21 cellular contexts compared by ENCODE assay signal in genomic region chr1:87274851-87275250, GRCh38. TPM values are rescaled to one million over a fixed set of nuclear protein-coding genes. Genes with fewer than 3 reads are reported as not detected.
DNase-seq lines count a peak whose midpoint lies in the region; FAIRE-seq and TF ChIP-seq lines count a peak whose summit lies in the region.
"Had no signal": no experiment of that assay in that cellular context is flagged by ENCODE, and none has a peak within 500 bp of the region (broad histone marks: within the 10 kb centered on the region; RNA-seq: fewer than 3 reads in every experiment).

No MANE protein-coding gene starts in this region.

- H3K27me3 ChIP-seq in bronchial epithelial cell (ENCODE audit: control insufficient read depth, insufficient read depth, low read length): no peaks in the 10 kb centered on the region
- no peaks in the 10 kb centered on the region for H3K27me3 ChIP-seq in ovary
- H3K27me3 ChIP-seq: SJCRH30 had no signal

- peaks cover 4 to 17% of the 10 kb centered on the region in 2 donors for H3K4me1 Mint-ChIP-seq in immature natural killer cell
- H3K4me1 Mint-ChIP-seq: CD4-positive, alpha-beta memory T cell; IgD-negative memory B cell had no signal

- TF ChIP-seq CTCF in bronchial epithelial cell (IDR thresholded peaks at IDR 0.05; ENCODE audit: insufficient read depth, low read length, severe bottlenecking) (no peak), ovary (IDR thresholded peaks at IDR 0.05) (no peak)

- FAIRE-seq in bronchial epithelial cell (lab: Jason Lieb, UNC): no peak
- FAIRE-seq: A549, GM12892, H1, RCC 7860 had no signal

- DNase-seq in D341Med (ENCODE audit: low spot score) (peak; percentile 68), NCI-H524 (lab: John Stamatoyannopoulos, UW) (peak; percentile 45 to 65), bronchial epithelial cell (ENCODE audit: low read depth) (peak; percentile 33), left kidney (ENCODE audit: low read depth, low spot score) (peak; percentile 19), immature natural killer cell (no peak), ovary (no peak), SIG-M5 (lab: John Stamatoyannopoulos, UW) (no peak)
- DNase-seq: C1 segment of cervical spinal cord; CD4-positive, alpha-beta memory T cell; COR-L47; DND-41; NCI-H1048; NCI-H1417; NCI-H1694; NCI-H2029 treated with DMSO at 0.1 percent for 48 hours; SJCRH30 had no signal

- no peak overlapping the region for H3K27ac ChIP-seq in ovary
- H3K27ac ChIP-seq: A549, SJCRH30 had no signal

- no peak overlapping the region for H3K27ac Mint-ChIP-seq in immature natural killer cell
- H3K27ac Mint-ChIP-seq: CD4-positive, alpha-beta memory T cell; IgD-negative memory B cell had no signal

- no peaks in the 10 kb centered on the region for H3K9me3 ChIP-seq in ovary
- H3K9me3 ChIP-seq: A549, SJCRH30 had no signal

- H3K36me3 ChIP-seq in bronchial epithelial cell (ENCODE audit: control insufficient read depth, insufficient read depth, low read length): no peaks in the 10 kb centered on the region
- H3K36me3 ChIP-seq in ovary: no peaks in the 10 kb centered on the region
- H3K36me3 ChIP-seq: SJCRH30 had no signal

- intact Hi-C loops in ovary (cut with DNase I): no loop called here

- no peaks in the 10 kb centered on the region for H3K9me3 Mint-ChIP-seq in immature natural killer cell
- H3K9me3 Mint-ChIP-seq: IgD-negative memory B cell had no signal

- no peaks in the 10 kb centered on the region for H3K4me1 ChIP-seq in ovary (ENCODE audit: insufficient read depth)
- H3K4me1 ChIP-seq: A549 had no signal

- H3K27me3 Mint-ChIP-seq in immature natural killer cell (ENCODE audit: low read depth in 3 of 3): peaks cover 0 to 9% (median 6%) of the 10 kb centered on the region in 3 donors

- no peaks in the 10 kb centered on the region for H3K36me3 Mint-ChIP-seq in immature natural killer cell
- H3K36me3 Mint-ChIP-seq: CD4-positive, alpha-beta memory T cell; IgD-negative memory B cell had no signal

- no peak overlapping the region for H3K4me3 ChIP-seq in bronchial epithelial cell (ENCODE audit: low read depth, low read length)
- H3K4me3 ChIP-seq in ovary: no peak overlapping the region
- H3K4me3 ChIP-seq: A549, SJCRH30 had no signal

- WGBS in ovary, 3 donors: 78 to 83% (median 82%) methylated on average over 7 of the region's 7 CpGs

- TF ChIP-seq POLR2A in ovary (IDR thresholded peaks at IDR 0.05): no peak

- no peak overlapping the region for H3K4me3 Mint-ChIP-seq in immature natural killer cell
- H3K4me3 Mint-ChIP-seq: CD4-positive, alpha-beta memory T cell; IgD-negative memory B cell had no signal

- no peak for TF ChIP-seq EP300 in ovary (IDR thresholded peaks at IDR 0.05)

RNA-seq across cellular contexts. Expression of gene LMO4, which starts 53.8 kb away (rescaled TPM):
- total RNA-seq in bronchial epithelial cell: 54.0 and 73.7 TPM in 2 replicates
- 10 to 100 TPM; 34.4 to 57.5 (median 46.1) TPM for polyA plus RNA-seq in immature natural killer cell
- total RNA-seq in ovary: 10 to 100 TPM; 21.7 to 45.4 (median 35.4) TPM
- polyA plus RNA-seq in ovary: 10 to 100 TPM; 50.5 to 85.4 TPM

Comparison
In these comparisons a context has a peak if more than half of its experiments do, and no peak if none do; other contexts are left out.
1. DNase-seq: peak in D341Med (single experiment), NCI-H524 (2 of 2), bronchial epithelial cell (single experiment) and left kidney (single experiment); none in immature natural killer cell (0 of 3), ovary (0 of 5) and SIG-M5 (single experiment).